Comparison of ENCODE assay signal across 9 cellular contexts in genomic region chr6:99416892-99417767, GRCh38. TPM values are rescaled to one million over a fixed set of nuclear protein-coding genes. Genes with fewer than 3 reads are reported as not detected.
A peak's percentile ranks its signal among the peaks of the same experiment; 100 is the strongest.
DNase-seq lines count a peak whose midpoint lies in the region; ATAC-seq and TF ChIP-seq lines count a peak whose summit lies in the region.
"Had no signal": no experiment of that assay in that cellular context is flagged by ENCODE, and none has a peak within 500 bp of the region (broad histone marks: within the 10 kb centered on the region; RNA-seq: fewer than 3 reads in every experiment).

No MANE protein-coding gene starts in this region.

- peaks cover 67% of the 10 kb centered on the region for H3K4me1 Mint-ChIP-seq in activated naive CD8-positive, alpha-beta T cell treated with anti-CD3 and anti-CD28 coated beads, Interleukin-2, amount 50 U/mL, for 24 hours

- H3K9me3 Mint-ChIP-seq in activated naive CD8-positive, alpha-beta T cell treated with anti-CD3 and anti-CD28 coated beads, Interleukin-2, amount 50 U/mL, for 24 hours, result no peaks in the 10 kb centered on the region

- H3K36me3 Mint-ChIP-seq in activated naive CD8-positive, alpha-beta T cell treated with anti-CD3 and anti-CD28 coated beads, Interleukin-2, amount 50 U/mL, for 24 hours (ENCODE audit: low read depth), result peaks cover 34% of the 10 kb centered on the region

- no peaks in the 10 kb centered on the region for H3K27me3 ChIP-seq in stomach
- H3K27me3 ChIP-seq: right atrium auricular region had no signal

- ATAC-seq in GM18519 (IDR thresholded peaks at IDR 0.05; ENCODE audit: low FRiP score, unreplicated experiment), result peak; percentile 87
- ATAC-seq in GM21381 (IDR thresholded peaks at IDR 0.05; ENCODE audit: unreplicated experiment), result peak; percentile 85
- ATAC-seq in HG03103 (IDR thresholded peaks at IDR 0.05; ENCODE audit: low read depth, unreplicated experiment), result peak; percentile 93
- peak; percentile 46 for ATAC-seq in activated naive CD8-positive, alpha-beta T cell treated with anti-CD3 and anti-CD28 coated beads, Interleukin-2, amount 50 U/mL, for 24 hours
- ATAC-seq in esophagus mucosa, result no peak

- TF ChIP-seq CTCF in stomach (IDR thresholded peaks at IDR 0.05), result no peak

- no peak for TF ChIP-seq POLR2A in stomach (IDR thresholded peaks at IDR 0.05)

- no peak overlapping the region for H3K4me3 ChIP-seq in stomach
- H3K4me3 ChIP-seq: right atrium auricular region had no signal

- no peaks in the 10 kb centered on the region for H3K9me3 ChIP-seq in stomach
- H3K9me3 ChIP-seq: right atrium auricular region had no signal

- H3K27ac ChIP-seq in stomach, result no peak overlapping the region
- H3K27ac ChIP-seq: right atrium auricular region had no signal

- TF ChIP-seq EP300 in stomach (IDR thresholded peaks at IDR 0.05), result no peak

- DNase-seq in activated naive CD8-positive, alpha-beta T cell treated with anti-CD3 and anti-CD28 coated beads, Interleukin-2, amount 50 U/mL, for 24 hours, result no peak
- DNase-seq in stomach (no peak), NCI-H187 (lab: John Stamatoyannopoulos, UW) (no peak), mesenteric fat pad (ENCODE audit: low spot score) (no peak)

- 68 to 81% (median 80%) methylated on average over 9 of the region's 9 CpGs for WGBS in stomach, 5 donors

- H3K27me3 Mint-ChIP-seq in activated naive CD8-positive, alpha-beta T cell treated with anti-CD3 and anti-CD28 coated beads, Interleukin-2, amount 50 U/mL, for 24 hours, result no peaks in the 10 kb centered on the region

- peak overlapping the region; percentile 26 for H3K4me3 Mint-ChIP-seq in activated naive CD8-positive, alpha-beta T cell treated with anti-CD3 and anti-CD28 coated beads, Interleukin-2, amount 50 U/mL, for 24 hours

- H3K4me1 ChIP-seq in stomach, result peaks cover 25 to 92% (median 58%) of the 10 kb centered on the region in 4 donors

- H3K36me3 ChIP-seq in stomach, result peaks cover 0 to 18% (median 4%) of the 10 kb centered on the region in 4 donors
- H3K36me3 ChIP-seq: right atrium auricular region had no signal

- H3K27ac Mint-ChIP-seq in activated naive CD8-positive, alpha-beta T cell treated with anti-CD3 and anti-CD28 coated beads, Interleukin-2, amount 50 U/mL, for 24 hours, result peak overlapping the region; percentile 56

- intact Hi-C loops in stomach (cut with DNase I; ENCODE audit: low total_unique reads), result no loop called here

RNA-seq across cellular contexts. Expression of gene PNISR, which starts 8.0 kb away (rescaled TPM):
- total RNA-seq in stomach (100 to 1,000 TPM in 4 of 5 donors, 10 to 100 TPM in 1; 84.3 to 320 (median 197) TPM), esophagus mucosa (27.7 TPM), mesenteric fat pad (66.4 TPM)
- 10 to 100 TPM; 16.9 to 37.9 (median 24.1) TPM for polyA plus RNA-seq in stomach

RNA-seq across cellular contexts. Expression of gene COQ3, which starts 23.1 kb away (rescaled TPM):
- total RNA-seq in stomach (1 to 10 TPM in 2 of 5 donors, under 1 TPM in 1, not detected in 2; 0.58 to 4.4 (median 4.0) TPM), esophagus mucosa (9.2 TPM), mesenteric fat pad (7.0 TPM)
- 10 to 100 TPM in 2 of 3 donors, 1 to 10 TPM in 1; 8.6 to 11.4 (median 10.5) TPM for polyA plus RNA-seq in stomach
